Comparison of ENCODE assay signal across 21 cellular contexts in genomic region chr1:14948112-14948652, GRCh38.
"Had no signal": no experiment of that assay in that cellular context is flagged by ENCODE, and none has a peak within 500 bp of the region (broad histone marks: within the 10 kb centered on the region; RNA-seq: fewer than 3 reads in every experiment).

No MANE protein-coding gene starts in this region.

- H3K27ac Mint-ChIP-seq: activated CD4-positive, alpha-beta T cell treated with anti-CD3 and anti-CD28 coated beads for 36 hours; activated naive CD8-positive, alpha-beta T cell; activated T-helper 1 cell treated with anti-CD3 and anti-CD28 coated beads, Interleukin-12 subunit alpha, Interleukin-12 subunit beta, Interleukin-2, Interleukin-4 antibody, amounts not matched to agents 30 ng/mL and 10 ng/mL and 1 ng/mL, durations not matched to agents 14 hours and 24 hours and 36 hours; memory B cell; naive thymus-derived CD8-positive, alpha-beta T cell; stimulated activated naive CD8-positive, alpha-beta T cell treated with anti-CD3 and anti-CD28 coated beads, Interleukin-15, amount 100 ng/mL, for 72 hours had no signal

- DNase-seq: activated CD4-positive, alpha-beta T cell treated with anti-CD3 and anti-CD28 coated beads for 36 hours; activated CD4-positive, alpha-beta T cell treated with anti-CD3 and anti-CD28 coated beads, Interleukin-2, amount 50 U/mL, for 48 hours; activated T-cell treated with anti-CD3 and anti-CD28 coated beads for 4 hours; amniotic stem cell; body of pancreas; central memory CD4-positive, alpha-beta T cell; colonic mucosa; left lung; naive thymus-derived CD8-positive, alpha-beta T cell; posterior cingulate gyrus; retina; stimulated activated CD4-positive, alpha-beta T cell treated with anti-CD3 and anti-CD28 coated beads, Interleukin-4, amount 100 ng/mL, for 1 hour; stimulated activated naive CD8-positive, alpha-beta T cell treated with anti-CD3 and anti-CD28 coated beads, Interleukin-15, amount 100 ng/mL, for 72 hours; upper lobe of right lung had no signal

- H3K36me3 ChIP-seq: colonic mucosa, gastroesophageal sphincter, heart left ventricle, left lung, suprapubic skin, upper lobe of right lung had no signal

- H3K9me3 Mint-ChIP-seq: activated T-helper 1 cell treated with anti-CD3 and anti-CD28 coated beads, Interleukin-12 subunit alpha, Interleukin-12 subunit beta, Interleukin-2, Interleukin-4 antibody, amounts not matched to agents 30 ng/mL and 10 ng/mL and 1 ng/mL, durations not matched to agents 14 hours and 24 hours and 36 hours; memory B cell; naive thymus-derived CD8-positive, alpha-beta T cell; stimulated activated naive CD8-positive, alpha-beta T cell treated with anti-CD3 and anti-CD28 coated beads, Interleukin-15, amount 100 ng/mL, for 72 hours had no signal

- FAIRE-seq: TTC549 had no signal

- H3K4me1 Mint-ChIP-seq: activated CD4-positive, alpha-beta T cell treated with anti-CD3 and anti-CD28 coated beads for 36 hours; memory B cell; naive thymus-derived CD8-positive, alpha-beta T cell; stimulated activated naive CD8-positive, alpha-beta T cell treated with anti-CD3 and anti-CD28 coated beads, Interleukin-15, amount 100 ng/mL, for 72 hours had no signal

- H3K9me3 ChIP-seq: body of pancreas, colonic mucosa, gastroesophageal sphincter, left lung, suprapubic skin, upper lobe of right lung had no signal

- H3K27ac ChIP-seq: body of pancreas, colonic mucosa, left lung had no signal

- ATAC-seq: activated CD4-positive, alpha-beta T cell treated with anti-CD3 and anti-CD28 coated beads for 36 hours; body of pancreas; gastroesophageal sphincter; heart left ventricle; left lung; naive thymus-derived CD8-positive, alpha-beta T cell; stimulated activated naive CD8-positive, alpha-beta T cell treated with anti-CD3 and anti-CD28 coated beads, Interleukin-15, amount 100 ng/mL, for 72 hours; upper lobe of right lung had no signal

- H3K27me3 ChIP-seq: body of pancreas, colonic mucosa, gastroesophageal sphincter, heart left ventricle, left lung, suprapubic skin, upper lobe of right lung had no signal

- H3K4me3 ChIP-seq: body of pancreas, colonic mucosa, gastroesophageal sphincter, heart left ventricle, left lung, suprapubic skin, upper lobe of right lung had no signal

- H3K27me3 Mint-ChIP-seq: activated CD4-positive, alpha-beta T cell treated with anti-CD3 and anti-CD28 coated beads for 36 hours; activated naive CD8-positive, alpha-beta T cell; memory B cell; stimulated activated naive CD8-positive, alpha-beta T cell treated with anti-CD3 and anti-CD28 coated beads, Interleukin-15, amount 100 ng/mL, for 72 hours had no signal

- H3K36me3 Mint-ChIP-seq: activated naive CD8-positive, alpha-beta T cell; memory B cell; naive thymus-derived CD8-positive, alpha-beta T cell had no signal

- H3K4me3 Mint-ChIP-seq: activated CD4-positive, alpha-beta T cell treated with anti-CD3 and anti-CD28 coated beads for 36 hours; activated naive CD8-positive, alpha-beta T cell; activated T-helper 1 cell treated with anti-CD3 and anti-CD28 coated beads, Interleukin-12 subunit alpha, Interleukin-12 subunit beta, Interleukin-2, Interleukin-4 antibody, amounts not matched to agents 30 ng/mL and 10 ng/mL and 1 ng/mL, durations not matched to agents 14 hours and 24 hours and 36 hours; memory B cell; naive thymus-derived CD8-positive, alpha-beta T cell; stimulated activated naive CD8-positive, alpha-beta T cell treated with anti-CD3 and anti-CD28 coated beads, Interleukin-15, amount 100 ng/mL, for 72 hours had no signal
